Comparison of ENCODE assay signal across 15 cellular contexts in the genomic region with DNA sequence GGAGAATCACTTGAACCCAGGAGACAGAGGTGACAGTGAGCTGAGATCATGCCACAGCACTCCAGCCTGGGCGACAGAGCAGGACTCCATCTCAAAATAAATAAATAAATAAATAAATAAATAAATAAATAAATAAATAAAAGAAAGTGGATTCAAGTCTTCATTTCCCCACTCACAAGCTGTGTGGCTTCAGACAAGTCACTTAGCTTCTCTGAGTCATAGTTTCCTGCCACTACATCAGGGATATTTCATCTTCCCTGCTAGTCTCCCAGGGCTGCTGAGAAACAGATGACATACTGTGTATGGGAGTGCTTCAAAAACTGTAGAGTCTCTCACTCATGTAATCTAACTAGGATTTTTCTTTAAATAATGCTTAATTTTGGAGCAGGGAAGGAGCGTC. TPM values are rescaled to one million over a fixed set of nuclear protein-coding genes. Genes with fewer than 3 reads are reported as not detected.
DNase-seq lines count a peak whose midpoint lies in the region; ATAC-seq and TF ChIP-seq lines count a peak whose summit lies in the region.
"Had no signal": no experiment of that assay in that cellular context is flagged by ENCODE, and none has a peak within 500 bp of the region (broad histone marks: within the 10 kb centered on the region; RNA-seq: fewer than 3 reads in every experiment).

No MANE protein-coding gene starts in this region.

- peak overlapping the region in 2 of 3 experiments; percentile 10 to 41 for H3K27ac Mint-ChIP-seq in nephron
- H3K27ac Mint-ChIP-seq: activated CD4-positive, alpha-beta T cell treated with anti-CD3 and anti-CD28 coated beads, Interleukin-2, amount 10 ng/mL, durations not matched to agents 7 days and 5 days had no signal

- DNase-seq in Daoy (ENCODE audit: low read depth) (peak; percentile 33), MV-4-11 (lab: John Stamatoyannopoulos, UW) (peak; percentile 34), dermis blood vessel endothelial cell (peak; percentile 71), NCI-H128 (lab: John Stamatoyannopoulos, UW; ENCODE audit: unreplicated experiment) (no peak), NCI-H510A (lab: John Stamatoyannopoulos, UW) (no peak)
- DNase-seq: activated CD4-positive, alpha-beta T cell treated with anti-CD3 and anti-CD28 coated beads, Interleukin-2, amount 10 ng/mL, durations not matched to agents 7 days and 5 days; activated gamma-delta T cell; hippocampal formation; midbrain; NCI-H1092 treated with DMSO at 0.1 percent for 48 hours; NCI-H69; SW 1271 had no signal

- no peak overlapping the region for H3K4me3 Mint-ChIP-seq in nephron
- H3K4me3 Mint-ChIP-seq: activated CD4-positive, alpha-beta T cell treated with anti-CD3 and anti-CD28 coated beads, Interleukin-2, amount 10 ng/mL, durations not matched to agents 7 days and 5 days had no signal

- H3K9me3 Mint-ChIP-seq in nephron, result no peaks in the 10 kb centered on the region
- H3K9me3 Mint-ChIP-seq: activated CD4-positive, alpha-beta T cell treated with anti-CD3 and anti-CD28 coated beads, Interleukin-2, amount 10 ng/mL, durations not matched to agents 7 days and 5 days had no signal

- TF ChIP-seq CTCF in nephron (IDR thresholded peaks at IDR 0.05; ENCODE audit: unreplicated experiment in 3 of 3), result no peak

- peaks cover 3% of the 10 kb centered on the region for H3K36me3 Mint-ChIP-seq in nephron (ENCODE audit: low read depth)

- no peaks in the 10 kb centered on the region for H3K27me3 Mint-ChIP-seq in nephron (ENCODE audit: low read depth)
- H3K27me3 Mint-ChIP-seq: activated CD4-positive, alpha-beta T cell treated with anti-CD3 and anti-CD28 coated beads, Interleukin-2, amount 10 ng/mL, durations not matched to agents 7 days and 5 days had no signal

- ATAC-seq in GM18873 (IDR thresholded peaks at IDR 0.05; ENCODE audit: low FRiP score, unreplicated experiment), result no peak
- no peak for ATAC-seq in HG02970 (IDR thresholded peaks at IDR 0.05; ENCODE audit: low FRiP score, unreplicated experiment)

- no peaks in the 10 kb centered on the region for H3K4me1 Mint-ChIP-seq in nephron

RNA-seq across cellular contexts. Expression of gene TBC1D9, which starts 37.2 kb away (rescaled TPM):
- 6.1 and 8.5 TPM in 2 replicates for total RNA-seq in Daoy (2014; rRNA removed; shearing (Covaris generic))
- total RNA-seq in dermis blood vessel endothelial cell, result 76.6 and 83.4 TPM in 2 replicates

Comparison
In these comparisons a context has a peak if more than half of its experiments do, and no peak if none do; other contexts are left out.
1. DNase-seq: peak in Daoy (single experiment), MV-4-11 (single experiment) and dermis blood vessel endothelial cell (single experiment); none in NCI-H128 (single experiment) and NCI-H510A (single experiment).